2 cellular contexts compared by ENCODE assay signal in the genomic region with DNA sequence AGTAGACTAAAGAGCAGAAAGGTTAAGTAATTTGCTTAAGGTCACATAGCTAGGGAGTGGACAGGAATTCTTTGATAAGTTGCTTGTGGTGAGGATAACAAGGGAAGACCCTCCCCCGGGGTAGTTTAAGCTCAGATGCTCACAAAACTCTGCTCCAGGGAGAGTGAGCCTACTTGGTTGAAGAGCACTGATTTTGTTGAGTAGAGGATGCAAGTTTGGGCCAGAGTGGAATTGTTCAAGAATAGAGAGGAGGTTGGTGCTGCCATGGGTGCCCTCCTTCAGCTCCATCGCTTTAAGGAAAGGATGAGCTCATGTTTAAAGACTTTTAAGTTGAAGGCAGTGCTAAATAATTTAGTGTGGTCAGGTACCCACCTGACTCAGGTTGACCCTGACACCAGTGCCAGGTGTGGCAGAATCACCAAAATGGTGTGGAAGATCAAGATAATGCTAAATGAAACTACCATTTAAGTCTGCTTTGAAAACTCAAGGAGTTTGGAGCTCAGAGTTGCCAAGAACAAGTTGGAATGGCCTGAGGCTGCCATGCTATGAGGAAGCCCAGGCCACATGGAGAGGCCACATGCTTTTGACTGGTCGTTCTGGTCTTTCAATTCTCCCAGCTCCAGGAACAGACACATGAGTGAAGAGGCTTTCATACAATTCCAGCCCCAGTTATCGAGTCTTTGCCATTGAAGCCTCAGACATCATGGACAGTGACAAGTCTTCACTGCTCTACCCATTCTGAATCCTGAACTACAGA.
TF ChIP-seq lines count a peak whose summit lies in the region.

No MANE protein-coding gene starts in this region.

TF ChIP-seq in A549, 52 proteins besides CTCF, POLR2A, EP300 and RAD21:
- TF ChIP-seq, protein P1, sequence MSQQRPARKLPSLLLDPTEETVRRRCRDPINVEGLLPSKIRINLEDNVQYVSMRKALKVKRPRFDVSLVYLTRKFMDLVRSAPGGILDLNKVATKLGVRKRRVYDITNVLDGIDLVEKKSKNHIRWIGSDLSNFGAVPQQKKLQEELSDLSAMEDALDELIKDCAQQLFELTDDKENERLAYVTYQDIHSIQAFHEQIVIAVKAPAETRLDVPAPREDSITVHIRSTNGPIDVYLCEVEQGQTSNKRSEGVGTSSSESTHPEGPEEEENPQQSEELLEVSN (IDR thresholded peaks at IDR 0.05; ENCODE audit: borderline replicate concordance, low read depth), result no peak
- TF ChIP-seq SREBF2 (IDR thresholded peaks at IDR 0.05), result no peak
- no peak for TF ChIP-seq HEYL (CRISPR knock-in tag; IDR thresholded peaks at IDR 0.05)
- no peak for TF ChIP-seq CBX2 (IDR thresholded peaks at IDR 0.05; ENCODE audit: borderline replicate concordance, low read depth)
- TF ChIP-seq RARB (CRISPR knock-in tag; IDR thresholded peaks at IDR 0.05), result no peak
- no peak for TF ChIP-seq HOXA7 (CRISPR knock-in tag; IDR thresholded peaks at IDR 0.05)
- no peak for TF ChIP-seq JUNB (IDR thresholded peaks at IDR 0.05)
- TF ChIP-seq, protein P2, sequence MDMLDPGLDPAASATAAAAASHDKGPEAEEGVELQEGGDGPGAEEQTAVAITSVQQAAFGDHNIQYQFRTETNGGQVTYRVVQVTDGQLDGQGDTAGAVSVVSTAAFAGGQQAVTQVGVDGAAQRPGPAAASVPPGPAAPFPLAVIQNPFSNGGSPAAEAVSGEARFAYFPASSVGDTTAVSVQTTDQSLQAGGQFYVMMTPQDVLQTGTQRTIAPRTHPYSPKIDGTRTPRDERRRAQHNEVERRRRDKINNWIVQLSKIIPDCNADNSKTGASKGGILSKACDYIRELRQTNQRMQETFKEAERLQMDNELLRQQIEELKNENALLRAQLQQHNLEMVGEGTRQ (IDR thresholded peaks at IDR 0.05), result no peak
- no peak for TF ChIP-seq TP53 (CRISPR knock-in tag; IDR thresholded peaks at IDR 0.05)
- TF ChIP-seq MAZ (IDR thresholded peaks at IDR 0.05; ENCODE audit: borderline replicate concordance, low read depth, low read length), result no peak
- no peak for TF ChIP-seq BHLHE40 (IDR thresholded peaks at IDR 0.05; ENCODE audit: low read depth, low read length)
- TF ChIP-seq, protein P3, sequence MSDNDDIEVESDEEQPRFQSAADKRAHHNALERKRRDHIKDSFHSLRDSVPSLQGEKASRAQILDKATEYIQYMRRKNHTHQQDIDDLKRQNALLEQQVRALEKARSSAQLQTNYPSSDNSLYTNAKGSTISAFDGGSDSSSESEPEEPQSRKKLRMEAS (IDR thresholded peaks at IDR 0.05), result no peak
- no peak for TF ChIP-seq EHMT2 (IDR thresholded peaks at IDR 0.05; ENCODE audit: low read depth)
- TF ChIP-seq, protein P4, sequence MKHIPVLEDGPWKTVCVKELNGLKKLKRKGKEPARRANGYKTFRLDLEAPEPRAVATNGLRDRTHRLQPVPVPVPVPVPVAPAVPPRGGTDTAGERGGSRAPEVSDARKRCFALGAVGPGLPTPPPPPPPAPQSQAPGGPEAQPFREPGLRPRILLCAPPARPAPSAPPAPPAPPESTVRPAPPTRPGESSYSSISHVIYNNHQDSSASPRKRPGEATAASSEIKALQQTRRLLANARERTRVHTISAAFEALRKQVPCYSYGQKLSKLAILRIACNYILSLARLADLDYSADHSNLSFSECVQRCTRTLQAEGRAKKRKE (CRISPR knock-in tag; IDR thresholded peaks at IDR 0.05; ENCODE audit: low read depth), result no peak
- no peak for TF ChIP-seq TFCP2L1 (CRISPR knock-in tag; IDR thresholded peaks at IDR 0.05)

TF ChIP-seq in GM12878, 131 proteins besides CTCF, POLR2A, EP300 and RAD21:
- TF ChIP-seq, protein P5, sequence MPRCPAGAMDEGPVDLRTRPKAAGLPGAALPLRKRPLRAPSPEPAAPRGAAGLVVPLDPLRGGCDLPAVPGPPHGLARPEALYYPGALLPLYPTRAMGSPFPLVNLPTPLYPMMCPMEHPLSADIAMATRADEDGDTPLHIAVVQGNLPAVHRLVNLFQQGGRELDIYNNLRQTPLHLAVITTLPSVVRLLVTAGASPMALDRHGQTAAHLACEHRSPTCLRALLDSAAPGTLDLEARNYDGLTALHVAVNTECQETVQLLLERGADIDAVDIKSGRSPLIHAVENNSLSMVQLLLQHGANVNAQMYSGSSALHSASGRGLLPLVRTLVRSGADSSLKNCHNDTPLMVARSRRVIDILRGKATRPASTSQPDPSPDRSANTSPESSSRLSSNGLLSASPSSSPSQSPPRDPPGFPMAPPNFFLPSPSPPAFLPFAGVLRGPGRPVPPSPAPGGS (IDR thresholded peaks at IDR 0.05; ENCODE audit: borderline replicate concordance, insufficient read depth, low read depth, low read length, poor library complexity, severe bottlenecking), result no peak
- TF ChIP-seq, protein P6, sequence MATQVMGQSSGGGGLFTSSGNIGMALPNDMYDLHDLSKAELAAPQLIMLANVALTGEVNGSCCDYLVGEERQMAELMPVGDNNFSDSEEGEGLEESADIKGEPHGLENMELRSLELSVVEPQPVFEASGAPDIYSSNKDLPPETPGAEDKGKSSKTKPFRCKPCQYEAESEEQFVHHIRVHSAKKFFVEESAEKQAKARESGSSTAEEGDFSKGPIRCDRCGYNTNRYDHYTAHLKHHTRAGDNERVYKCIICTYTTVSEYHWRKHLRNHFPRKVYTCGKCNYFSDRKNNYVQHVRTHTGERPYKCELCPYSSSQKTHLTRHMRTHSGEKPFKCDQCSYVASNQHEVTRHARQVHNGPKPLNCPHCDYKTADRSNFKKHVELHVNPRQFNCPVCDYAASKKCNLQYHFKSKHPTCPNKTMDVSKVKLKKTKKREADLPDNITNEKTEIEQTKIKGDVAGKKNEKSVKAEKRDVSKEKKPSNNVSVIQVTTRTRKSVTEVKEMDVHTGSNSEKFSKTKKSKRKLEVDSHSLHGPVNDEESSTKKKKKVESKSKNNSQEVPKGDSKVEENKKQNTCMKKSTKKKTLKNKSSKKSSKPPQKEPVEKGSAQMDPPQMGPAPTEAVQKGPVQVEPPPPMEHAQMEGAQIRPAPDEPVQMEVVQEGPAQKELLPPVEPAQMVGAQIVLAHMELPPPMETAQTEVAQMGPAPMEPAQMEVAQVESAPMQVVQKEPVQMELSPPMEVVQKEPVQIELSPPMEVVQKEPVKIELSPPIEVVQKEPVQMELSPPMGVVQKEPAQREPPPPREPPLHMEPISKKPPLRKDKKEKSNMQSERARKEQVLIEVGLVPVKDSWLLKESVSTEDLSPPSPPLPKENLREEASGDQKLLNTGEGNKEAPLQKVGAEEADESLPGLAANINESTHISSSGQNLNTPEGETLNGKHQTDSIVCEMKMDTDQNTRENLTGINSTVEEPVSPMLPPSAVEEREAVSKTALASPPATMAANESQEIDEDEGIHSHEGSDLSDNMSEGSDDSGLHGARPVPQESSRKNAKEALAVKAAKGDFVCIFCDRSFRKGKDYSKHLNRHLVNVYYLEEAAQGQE (IDR thresholded peaks at IDR 0.05; ENCODE audit: low read depth, low read length), result no peak
- TF ChIP-seq ESRRA (IDR thresholded peaks at IDR 0.05; ENCODE audit: low read length), result no peak
- no peak for TF ChIP-seq CHD1 (IDR thresholded peaks at IDR 0.05; ENCODE audit: low read depth, low read length)
- no peak for TF ChIP-seq SMARCA5 (IDR thresholded peaks at IDR 0.05)
- TF ChIP-seq WRNIP1 (IDR thresholded peaks at IDR 0.05; ENCODE audit: borderline replicate concordance, low read depth, low read length), result no peak
- no peak for TF ChIP-seq TARDBP (IDR thresholded peaks at IDR 0.05; ENCODE audit: borderline replicate concordance)
- TF ChIP-seq ETV6 (conservative IDR thresholded peaks at IDR 0.05 in 1 of 2, IDR thresholded peaks at IDR 0.05 in 1 of 2; ENCODE audit: borderline replicate concordance in 1 of 2, low read depth in 1 of 2), result no peak
- no peak for TF ChIP-seq ZZZ3 (IDR thresholded peaks at IDR 0.05; ENCODE audit: control insufficient read depth, insufficient read length, low read depth)
- no peak for TF ChIP-seq SREBF1 (IDR thresholded peaks at IDR 0.05; ENCODE audit: low read length)
- TF ChIP-seq MTA2 (IDR thresholded peaks at IDR 0.05; ENCODE audit: low read depth), result no peak
- TF ChIP-seq NBN (IDR thresholded peaks at IDR 0.05), result no peak
- TF ChIP-seq DPF2 (IDR thresholded peaks at IDR 0.05), result no peak
- no peak for TF ChIP-seq MYB (IDR thresholded peaks at IDR 0.05; ENCODE audit: borderline replicate concordance, low read depth, low read length)
- TF ChIP-seq, protein P7, sequence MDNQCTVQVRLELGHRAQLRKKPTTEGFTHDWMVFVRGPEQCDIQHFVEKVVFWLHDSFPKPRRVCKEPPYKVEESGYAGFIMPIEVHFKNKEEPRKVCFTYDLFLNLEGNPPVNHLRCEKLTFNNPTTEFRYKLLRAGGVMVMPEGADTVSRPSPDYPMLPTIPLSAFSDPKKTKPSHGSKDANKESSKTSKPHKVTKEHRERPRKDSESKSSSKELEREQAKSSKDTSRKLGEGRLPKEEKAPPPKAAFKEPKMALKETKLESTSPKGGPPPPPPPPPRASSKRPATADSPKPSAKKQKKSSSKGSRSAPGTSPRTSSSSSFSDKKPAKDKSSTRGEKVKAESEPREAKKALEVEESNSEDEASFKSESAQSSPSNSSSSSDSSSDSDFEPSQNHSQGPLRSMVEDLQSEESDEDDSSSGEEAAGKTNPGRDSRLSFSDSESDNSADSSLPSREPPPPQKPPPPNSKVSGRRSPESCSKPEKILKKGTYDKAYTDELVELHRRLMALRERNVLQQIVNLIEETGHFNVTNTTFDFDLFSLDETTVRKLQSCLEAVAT (IDR thresholded peaks at IDR 0.05), result no peak
